Comparison of ENCODE assay signal across 1 cellular context in genomic region chr16:84947996-84948854, GRCh38.
TF ChIP-seq lines count a peak whose summit lies in the region.

No MANE protein-coding gene starts in this region.

TF ChIP-seq in HepG2, 621 proteins besides CTCF, POLR2A, EP300 and RAD21 (continued from another document and continues in another):
- no peak for TF ChIP-seq ZUFSP (CRISPR knock-in tag; IDR thresholded peaks at IDR 0.05; ENCODE audit: borderline replicate concordance)
- no peak for TF ChIP-seq REST (IDR thresholded peaks at IDR 0.05; ENCODE audit: borderline replicate concordance in 1 of 2, low read depth in 1 of 2, low read length in 2 of 2)
- TF ChIP-seq ESRRA (CRISPR knock-in tag; IDR thresholded peaks at IDR 0.05; ENCODE audit: low read depth): peak; percentile 73; the same call in 1 of the 2 replicates
- no peak for TF ChIP-seq MED13 (CRISPR knock-in tag; IDR thresholded peaks at IDR 0.05)
- peak; percentile 87; the same call in 1 of the 2 replicates for TF ChIP-seq ZNF235 (CRISPR knock-in tag; IDR thresholded peaks at IDR 0.05; ENCODE audit: borderline replicate concordance)
- TF ChIP-seq ZNF557 (CRISPR knock-in tag; IDR thresholded peaks at IDR 0.05): no peak
- no peak for TF ChIP-seq PBX2 (CRISPR knock-in tag; IDR thresholded peaks at IDR 0.05)
- TF ChIP-seq HNRNPUL1 (IDR thresholded peaks at IDR 0.05; ENCODE audit: low read depth, low read length): no peak
- TF ChIP-seq THAP7 (CRISPR knock-in tag; IDR thresholded peaks at IDR 0.05): no peak
- TF ChIP-seq TGIF2 (CRISPR knock-in tag; IDR thresholded peaks at IDR 0.05): no peak
- no peak for TF ChIP-seq ZNF652 (CRISPR knock-in tag; IDR thresholded peaks at IDR 0.05; ENCODE audit: borderline replicate concordance, low read depth)
- TF ChIP-seq ZNF234 (CRISPR knock-in tag; conservative IDR thresholded peaks at IDR 0.05): no peak
- no peak; the same call in 1 of the 2 replicates for TF ChIP-seq MXD3 (CRISPR knock-in tag; IDR thresholded peaks at IDR 0.05)
- no peak for TF ChIP-seq ZNF629 (CRISPR knock-in tag; conservative IDR thresholded peaks at IDR 0.05)
- TF ChIP-seq ZNF710 (CRISPR knock-in tag; IDR thresholded peaks at IDR 0.05; ENCODE audit: borderline replicate concordance): peak; percentile 80; the same call in 1 of the 2 replicates
- no peak for TF ChIP-seq ZNF570 (CRISPR knock-in tag; IDR thresholded peaks at IDR 0.05; ENCODE audit: borderline replicate concordance)
- no peak for TF ChIP-seq AFF4 (CRISPR knock-in tag; IDR thresholded peaks at IDR 0.05)
- peak; percentile 33; the same call in 1 of the 2 replicates for TF ChIP-seq ZNF768 (CRISPR knock-in tag; IDR thresholded peaks at IDR 0.05)
- TF ChIP-seq ATF7-NPFF (CRISPR knock-in tag; IDR thresholded peaks at IDR 0.05; ENCODE audit: low read depth): no peak
- no peak for TF ChIP-seq PAWR (CRISPR knock-in tag; IDR thresholded peaks at IDR 0.05; ENCODE audit: borderline replicate concordance)
- TF ChIP-seq KLF13 (CRISPR knock-in tag; IDR thresholded peaks at IDR 0.05): no peak
- no peak; the same call in 1 of the 2 replicates for TF ChIP-seq ZNF441 (CRISPR knock-in tag; IDR thresholded peaks at IDR 0.05; ENCODE audit: borderline replicate concordance)
- TF ChIP-seq GATAD1 (CRISPR knock-in tag; IDR thresholded peaks at IDR 0.05): no peak
- TF ChIP-seq ZNF513 (CRISPR knock-in tag; conservative IDR thresholded peaks at IDR 0.05): no peak
- no peak for TF ChIP-seq MYNN (CRISPR knock-in tag; IDR thresholded peaks at IDR 0.05; ENCODE audit: low read depth)
- TF ChIP-seq ARID5B (CRISPR knock-in tag; IDR thresholded peaks at IDR 0.05): peak; percentile 73
- TF ChIP-seq PBX3 (CRISPR knock-in tag; IDR thresholded peaks at IDR 0.05; ENCODE audit: borderline replicate concordance): no peak
- no peak for TF ChIP-seq TBP (CRISPR knock-in tag; IDR thresholded peaks at IDR 0.05)
- TF ChIP-seq NKX3-1 (CRISPR knock-in tag; IDR thresholded peaks at IDR 0.05): no peak
- TF ChIP-seq ZNF446 (CRISPR knock-in tag; IDR thresholded peaks at IDR 0.05): no peak
